In genomic region chr15:57321485-57321884, GRCh38 we compare ENCODE assay signal across 20 cellular contexts. TPM values are rescaled to one million over a fixed set of nuclear protein-coding genes. Genes with fewer than 3 reads are reported as not detected.
"Had no signal": no experiment of that assay in that cellular context is flagged by ENCODE, and none has a peak within 500 bp of the region (broad histone marks: within the 10 kb centered on the region; RNA-seq: fewer than 3 reads in every experiment).

No MANE protein-coding gene starts in this region.

- FAIRE-seq: kidney had no signal

- ATAC-seq: left lobe of liver, T-cell had no signal

- DNase-seq: activated CD4-positive, alpha-beta T cell treated with anti-CD3 and anti-CD28 coated beads, Interleukin-2, amount 50 U/mL, for 1 hour; activated CD4-positive, CD25-positive, alpha-beta regulatory T cell treated with anti-CD3 and anti-CD28 coated beads, Interleukin-2, amount 50 U/mL, for 72 hours; activated naive CD4-positive, alpha-beta T cell; activated naive CD8-positive, alpha-beta T cell treated with anti-CD3 and anti-CD28 coated beads for 36 hours; dorsolateral prefrontal cortex; foreskin melanocyte; midbrain; nephron progenitor cell; occipital lobe; T-cell; T-helper 9 cell; transverse colon; uterus had no signal

- H3K27ac Mint-ChIP-seq: activated naive CD8-positive, alpha-beta T cell treated with anti-CD3 and anti-CD28 coated beads for 36 hours; nephron progenitor cell; stimulated activated naive CD8-positive, alpha-beta T cell treated with anti-CD3 and anti-CD28 coated beads, Interleukin-15, Interleukin-2, amounts not matched to agents 100 ng/mL and 50 ng/mL, for 24 hours; T-cell had no signal

- H3K4me3 Mint-ChIP-seq: activated naive CD8-positive, alpha-beta T cell treated with anti-CD3 and anti-CD28 coated beads for 36 hours; nephron progenitor cell; stimulated activated naive CD8-positive, alpha-beta T cell treated with anti-CD3 and anti-CD28 coated beads, Interleukin-15, Interleukin-2, amounts not matched to agents 100 ng/mL and 50 ng/mL, for 24 hours; T-cell had no signal

- H3K36me3 Mint-ChIP-seq: activated naive CD8-positive, alpha-beta T cell treated with anti-CD3 and anti-CD28 coated beads for 36 hours; T-cell had no signal

- H3K4me3 ChIP-seq: dorsolateral prefrontal cortex, lung, psoas muscle, transverse colon, uterus had no signal

- H3K4me1 ChIP-seq: psoas muscle, uterus had no signal

- H3K9me3 Mint-ChIP-seq: activated naive CD8-positive, alpha-beta T cell treated with anti-CD3 and anti-CD28 coated beads for 36 hours; endodermal cell; stimulated activated naive CD8-positive, alpha-beta T cell treated with anti-CD3 and anti-CD28 coated beads, Interleukin-15, Interleukin-2, amounts not matched to agents 100 ng/mL and 50 ng/mL, for 24 hours; T-cell had no signal

- H3K9me3 ChIP-seq: psoas muscle, transverse colon, uterus had no signal

- H3K27ac ChIP-seq: psoas muscle, uterus had no signal

- H3K27me3 ChIP-seq: dorsolateral prefrontal cortex, transverse colon, uterus had no signal

- H3K27me3 Mint-ChIP-seq: activated naive CD8-positive, alpha-beta T cell treated with anti-CD3 and anti-CD28 coated beads for 36 hours; stimulated activated naive CD8-positive, alpha-beta T cell treated with anti-CD3 and anti-CD28 coated beads, Interleukin-15, Interleukin-2, amounts not matched to agents 100 ng/mL and 50 ng/mL, for 24 hours had no signal

- H3K36me3 ChIP-seq: transverse colon, uterus had no signal

RNA-seq across cellular contexts. Expression of gene CGNL1, which starts 54.8 kb away (rescaled TPM):
- total RNA-seq: activated CD8-positive, alpha-beta memory T cell treated with anti-CD3 and anti-CD28 coated beads for 36 hours; activated naive CD8-positive, alpha-beta T cell treated with anti-CD3 and anti-CD28 coated beads for 36 hours had no signal
